1 cellular context compared by ENCODE assay signal in genomic region chr14:91573528-91573893, GRCh38.
TF ChIP-seq lines count a peak whose summit lies in the region.

No MANE protein-coding gene starts in this region.

TF ChIP-seq in GM12878, 131 proteins besides CTCF, POLR2A, EP300 and RAD21 (continued from another document):
- TF ChIP-seq IRF3 (IDR thresholded peaks at IDR 0.05) (no peak), SUZ12 (IDR thresholded peaks at IDR 0.05; ENCODE audit: unreplicated experiment) (no peak), ATF2 (IDR thresholded peaks at IDR 0.05; ENCODE audit: low read length) (no peak), NR2C2 (IDR thresholded peaks at IDR 0.05; ENCODE audit: borderline replicate concordance, control insufficient read depth, insufficient read length, low read depth) (no peak), TCF3 (IDR thresholded peaks at IDR 0.05; ENCODE audit: borderline replicate concordance, insufficient read depth, low read depth, low read length) (no peak), RUNX3 (IDR thresholded peaks at IDR 0.05; ENCODE audit: low read length) (no peak), STAT3 (IDR thresholded peaks at IDR 0.05; ENCODE audit: low read depth, low read length) (no peak), ATF7 (IDR thresholded peaks at IDR 0.05; ENCODE audit: low read depth) (no peak), RELB (IDR thresholded peaks at IDR 0.05; ENCODE audit: low read depth) (no peak), CHD2 (IDR thresholded peaks at IDR 0.05; ENCODE audit: borderline replicate concordance, low read depth, low read length) (no peak), E2F8 (IDR thresholded peaks at IDR 0.05; ENCODE audit: low read depth, partially characterized antibody) (no peak), ZNF384 (IDR thresholded peaks at IDR 0.05; ENCODE audit: borderline replicate concordance, low read depth, low read length) (no peak), WRNIP1 (IDR thresholded peaks at IDR 0.05; ENCODE audit: borderline replicate concordance, low read depth, low read length) (no peak)
TF ChIP-seq in GM12878: peak in this region for 0.
